In genomic region chr22:23565288-23565941, GRCh38 we compare ENCODE assay signal across 8 cellular contexts. TPM values are rescaled to one million over a fixed set of nuclear protein-coding genes. Genes with fewer than 3 reads are reported as not detected.
DNase-seq lines count a peak whose midpoint lies in the region; ATAC-seq, FAIRE-seq and TF ChIP-seq lines count a peak whose summit lies in the region.

No MANE protein-coding gene starts in this region.

- TF ChIP-seq CTCF in 22Rv1 (IDR thresholded peaks at IDR 0.05) (peak; percentile 41), GM12873 (IDR thresholded peaks at IDR 0.05; ENCODE audit: insufficient read depth, low read depth, low read length, missing control alignments) (peak; percentile 34)

- no peaks in the 10 kb centered on the region for H3K9me3 Mint-ChIP-seq in activated CD4-positive, alpha-beta memory T cell treated with anti-CD3 and anti-CD28 coated beads for 36 hours
- H3K9me3 Mint-ChIP-seq in stimulated activated effector memory CD8-positive, alpha-beta T cell treated with anti-CD3 and anti-CD28 coated beads, Interleukin-12 subunit alpha, Interleukin-12 subunit beta, amount 100 ng/mL, for 72 hours, result no peaks in the 10 kb centered on the region

- peak overlapping the region; percentile 60 for H3K4me3 Mint-ChIP-seq in activated CD4-positive, alpha-beta memory T cell treated with anti-CD3 and anti-CD28 coated beads for 36 hours
- peak overlapping the region; percentile 65 for H3K4me3 Mint-ChIP-seq in stimulated activated effector memory CD8-positive, alpha-beta T cell treated with anti-CD3 and anti-CD28 coated beads, Interleukin-12 subunit alpha, Interleukin-12 subunit beta, amount 100 ng/mL, for 72 hours

- peak; percentile 14 for DNase-seq in activated CD4-positive, alpha-beta memory T cell treated with anti-CD3 and anti-CD28 coated beads for 36 hours
- no peak for DNase-seq in stimulated activated effector memory CD8-positive, alpha-beta T cell treated with anti-CD3 and anti-CD28 coated beads, Interleukin-12 subunit alpha, Interleukin-12 subunit beta, amount 100 ng/mL, for 72 hours (ENCODE audit: low spot score in 2 of 2)
- DNase-seq in H54 (ENCODE audit: insufficient read length, low spot score) (no peak), RCC 7860 (ENCODE audit: low spot score) (no peak)
- DNase-seq in NK-92 treated with Interleukin-12 subunit alpha and Interleukin-12 subunit beta, amount 100 ng/mL, for 24 hours (lab: John Stamatoyannopoulos, UW), result no peak

- peak; percentile 39 for ATAC-seq in stimulated activated effector memory CD8-positive, alpha-beta T cell treated with anti-CD3 and anti-CD28 coated beads, Interleukin-12 subunit alpha, Interleukin-12 subunit beta, amount 100 ng/mL, for 72 hours

- peak overlapping the region; percentile 38 for H3K4me3 ChIP-seq in iPS-11a (ENCODE audit: low read depth, low read length)

- H3K4me1 Mint-ChIP-seq in activated CD4-positive, alpha-beta memory T cell treated with anti-CD3 and anti-CD28 coated beads for 36 hours (ENCODE audit: low read depth), result peaks cover 9% of the 10 kb centered on the region
- H3K4me1 Mint-ChIP-seq in stimulated activated effector memory CD8-positive, alpha-beta T cell treated with anti-CD3 and anti-CD28 coated beads, Interleukin-12 subunit alpha, Interleukin-12 subunit beta, amount 100 ng/mL, for 72 hours, result peaks cover 15% of the 10 kb centered on the region

- no peak for TF ChIP-seq POLR2A in H54 (IDR thresholded peaks at IDR 0.05; ENCODE audit: low read depth, low read length)

- no peaks in the 10 kb centered on the region for H3K36me3 Mint-ChIP-seq in activated CD4-positive, alpha-beta memory T cell treated with anti-CD3 and anti-CD28 coated beads for 36 hours
- no peaks in the 10 kb centered on the region for H3K36me3 Mint-ChIP-seq in stimulated activated effector memory CD8-positive, alpha-beta T cell treated with anti-CD3 and anti-CD28 coated beads, Interleukin-12 subunit alpha, Interleukin-12 subunit beta, amount 100 ng/mL, for 72 hours

- POLR2A ChIA-PET in activated CD4-positive, alpha-beta memory T cell treated with anti-CD3 and anti-CD28 coated beads for 36 hours (lab: Charles Lee), result no interaction called here

- peak overlapping the region; percentile 64 for H3K27ac ChIP-seq in 22Rv1

- FAIRE-seq in H54 (lab: Jason Lieb, UNC) (no peak), RCC 7860 (lab: Jason Lieb, UNC) (no peak)

- H3K27me3 Mint-ChIP-seq in activated CD4-positive, alpha-beta memory T cell treated with anti-CD3 and anti-CD28 coated beads for 36 hours, result peaks cover 28% of the 10 kb centered on the region

- CTCF ChIA-PET in activated CD4-positive, alpha-beta memory T cell treated with anti-CD3 and anti-CD28 coated beads for 36 hours (lab: Charles Lee), result interaction anchor here (0.6 kb wide), 1 partner anchor 24 kb away, joined by 3 read pairs; no protein-coding TSS in a partner anchor

- no peak overlapping the region for H3K27ac Mint-ChIP-seq in activated CD4-positive, alpha-beta memory T cell treated with anti-CD3 and anti-CD28 coated beads for 36 hours
- no peak overlapping the region for H3K27ac Mint-ChIP-seq in stimulated activated effector memory CD8-positive, alpha-beta T cell treated with anti-CD3 and anti-CD28 coated beads, Interleukin-12 subunit alpha, Interleukin-12 subunit beta, amount 100 ng/mL, for 72 hours

- intact Hi-C loops in activated CD4-positive, alpha-beta memory T cell treated with anti-CD3 and anti-CD28 coated beads for 36 hours (cut with micrococcal nuclease), result no loop called here

RNA-seq across cellular contexts. Expression of gene IGLL1, which starts 14.7 kb away (rescaled TPM):
- total RNA-seq in activated CD4-positive, alpha-beta memory T cell treated with anti-CD3 and anti-CD28 coated beads for 36 hours, result not detected
